1 cellular context compared by ENCODE assay signal in the genomic region with DNA sequence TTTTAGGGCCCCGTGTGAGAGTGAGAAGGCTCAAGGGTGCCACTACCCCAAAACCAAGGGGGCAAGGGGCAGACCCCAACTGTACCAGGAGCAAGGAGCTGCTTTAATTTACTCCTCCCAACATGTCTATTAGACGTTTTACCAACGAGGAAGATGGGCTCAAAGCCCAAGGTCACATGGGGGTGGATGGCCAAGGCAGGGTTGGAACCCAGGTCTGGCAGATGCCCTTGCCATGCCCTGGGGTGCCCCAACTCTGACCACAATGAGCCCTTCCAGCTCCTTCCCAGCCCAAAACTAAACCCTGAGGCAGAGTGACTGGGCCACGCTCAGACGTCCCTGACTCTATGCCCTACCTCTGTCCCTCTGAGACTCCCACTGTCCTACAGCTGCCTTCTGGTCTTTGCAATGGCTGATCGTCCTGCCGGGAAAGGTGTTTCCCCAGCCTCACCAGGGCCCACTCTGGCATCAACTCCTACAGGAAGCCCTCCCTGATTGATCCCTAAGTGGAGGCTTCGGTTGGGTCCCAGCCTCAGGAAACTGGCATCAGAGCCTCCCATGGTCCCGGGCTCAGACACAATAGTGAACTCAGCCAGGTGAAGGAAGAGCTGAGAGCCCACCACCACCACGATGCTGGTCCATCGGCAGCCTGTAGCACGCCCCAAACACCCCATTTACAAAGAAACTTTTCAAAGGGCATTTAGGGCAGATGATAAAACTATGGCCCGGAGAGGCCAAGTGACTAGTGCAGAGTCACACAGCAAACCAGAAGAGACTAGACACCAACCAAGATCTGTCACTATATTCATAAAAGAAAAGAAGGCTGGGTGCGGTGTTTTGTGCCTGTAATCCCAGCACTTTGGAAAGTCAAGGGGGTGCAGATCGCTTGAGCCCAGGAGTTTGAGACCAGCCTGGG.
TF ChIP-seq lines count a peak whose summit lies in the region.

No MANE protein-coding gene starts in this region.

TF ChIP-seq in HCT116, 20 proteins besides CTCF, POLR2A, EP300 and RAD21:
- TF ChIP-seq TCF7L2 (IDR thresholded peaks at IDR 0.05; ENCODE audit: borderline replicate concordance, extremely low read depth, insufficient read depth, insufficient read length): no peak
- TF ChIP-seq, protein P1, sequence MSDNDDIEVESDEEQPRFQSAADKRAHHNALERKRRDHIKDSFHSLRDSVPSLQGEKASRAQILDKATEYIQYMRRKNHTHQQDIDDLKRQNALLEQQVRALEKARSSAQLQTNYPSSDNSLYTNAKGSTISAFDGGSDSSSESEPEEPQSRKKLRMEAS (IDR thresholded peaks at IDR 0.05): no peak
- TF ChIP-seq CBX3 (IDR thresholded peaks at IDR 0.05; ENCODE audit: low read depth): no peak
- TF ChIP-seq CEBPB (IDR thresholded peaks at IDR 0.05; ENCODE audit: low read depth): no peak
